ENCODE assay signal across 8 cellular contexts in the genomic region with DNA sequence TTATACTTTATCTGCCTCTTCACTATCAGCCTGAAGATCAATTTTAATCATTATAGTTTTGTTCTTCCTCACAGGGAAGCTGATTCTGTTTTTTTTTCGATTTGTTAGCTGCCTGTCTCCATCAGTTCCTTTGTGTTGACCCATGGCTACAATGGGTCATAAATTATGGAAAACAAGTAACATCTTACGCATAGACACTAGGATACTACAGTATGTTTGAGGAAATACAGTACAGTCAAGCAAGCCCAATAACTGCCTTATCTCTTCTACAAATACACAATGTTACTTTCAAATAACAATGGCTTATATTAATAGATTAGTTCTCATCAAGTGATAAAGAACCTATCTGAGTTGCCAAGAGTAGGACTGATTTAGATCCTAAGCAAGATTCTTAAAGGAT.
"Had no signal": no experiment of that assay in that cellular context is flagged by ENCODE, and none has a peak within 500 bp of the region (broad histone marks: within the 10 kb centered on the region; RNA-seq: fewer than 3 reads in every experiment).

No MANE protein-coding gene starts in this region.

- H3K9me3 Mint-ChIP-seq: HFFc6 had no signal

- H2AFZ ChIP-seq: GM23248 had no signal

- DNase-seq: GM23248, GOT3, H7, HFFc6, IMR-90 had no signal

- H3K9me3 ChIP-seq: HAP-1 had no signal

- H3K27ac ChIP-seq: GM23248 had no signal

- H3K36me3 ChIP-seq: HAP-1 had no signal

- H3K4me3 ChIP-seq: GM23248, HAP-1, K562 had no signal

- FAIRE-seq: HTR-8/SVneo, K562 had no signal

- H3K4me1 ChIP-seq: HAP-1 had no signal

- H3K4me3 Mint-ChIP-seq: HFFc6 had no signal

- H3K27ac Mint-ChIP-seq: HFFc6 had no signal
